ENCODE assay signal across 8 cellular contexts in the genomic region with DNA sequence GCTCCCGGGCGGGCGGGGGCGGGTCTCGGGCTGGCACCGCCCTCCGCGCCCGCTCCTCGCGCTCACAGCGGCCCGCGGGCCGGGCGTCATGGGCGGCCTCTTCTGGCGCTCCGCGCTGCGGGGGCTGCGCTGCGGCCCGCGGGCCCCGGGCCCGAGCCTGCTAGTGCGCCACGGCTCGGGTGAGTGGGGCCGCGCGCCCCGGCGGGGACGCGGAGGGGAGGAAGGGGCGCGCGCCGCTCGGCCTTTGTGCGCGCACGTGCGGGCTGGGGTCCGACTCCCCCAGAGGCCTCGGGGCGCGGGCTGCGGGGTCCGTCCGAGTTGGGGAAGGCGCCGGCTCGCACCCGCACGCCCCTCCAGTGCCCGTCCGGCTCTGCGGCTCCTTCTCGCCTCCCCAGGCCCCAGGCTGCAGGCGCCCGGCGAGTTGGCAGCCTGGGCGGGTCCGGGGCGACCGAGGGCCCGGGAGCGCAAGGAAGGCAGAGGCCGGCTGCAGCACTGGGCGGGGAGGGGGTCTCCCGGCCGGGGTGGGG. TPM values are rescaled to one million over a fixed set of nuclear protein-coding genes. Genes with fewer than 3 reads are reported as not detected.
DNase-seq lines count a peak whose midpoint lies in the region; ATAC-seq and TF ChIP-seq lines count a peak whose summit lies in the region.

A gene (plus strand): TSS at position 65 of the 527 bp plus-strand sequence. CDS start 24 bp downstream, at position 89.

- TF ChIP-seq CTCF in astrocyte of the cerebellum (IDR thresholded peaks at IDR 0.05; ENCODE audit: low read depth, low read length, missing control alignments), result no peak

- H3K9me3 ChIP-seq in MG63 (no peaks in the 10 kb centered on the region; the same call in 1 of the 2 replicates), iPS-15b (ENCODE audit: control insufficient read depth, insufficient read depth, low read length) (no peaks in the 10 kb centered on the region)

- peak; percentile 34 to 48 for DNase-seq in NCI-H2081 (lab: John Stamatoyannopoulos, UW)
- no peak for DNase-seq in NCI-H2081 treated with DMSO at 0.1 percent for 48 hours (lab: John Stamatoyannopoulos, UW)
- DNase-seq in MG63, result peak; percentile 52
- DNase-seq in astrocyte of the cerebellum (ENCODE audit: low read depth), result no peak
- no peak for DNase-seq in skeletal muscle cell (ENCODE audit: low read depth)
- DNase-seq in activated gamma-delta T cell treated with Interleukin-2 at 50 U/mL for 16 hours, result no peak

- ATAC-seq in GM21367 (IDR thresholded peaks at IDR 0.05; ENCODE audit: unreplicated experiment), result no peak

- peaks cover 26% of the 10 kb centered on the region for H3K36me3 ChIP-seq in MG63
- H3K36me3 ChIP-seq in iPS-15b (ENCODE audit: control insufficient read depth, insufficient read depth, low read length), result peaks cover 9% of the 10 kb centered on the region

- in situ Hi-C loops in astrocyte of the cerebellum (cut with HindIII; ENCODE audit: low sequenced_read_pairs), result no loop called here

- peaks cover 7% of the 10 kb centered on the region for H3K4me1 ChIP-seq in iPS-15b (ENCODE audit: control insufficient read depth, insufficient read depth, low read length)

- peak within 1 kb of the TSS; percentile 61 for H3K4me3 ChIP-seq in MG63
- peak within 1 kb of the TSS; percentile 53 for H3K4me3 ChIP-seq in astrocyte of the cerebellum (ENCODE audit: low read depth, low read length)
- H3K4me3 ChIP-seq in iPS-15b (ENCODE audit: low read depth, low read length), result peak within 1 kb of the TSS; percentile 50
- peak within 1 kb of the TSS; percentile 60 for H3K4me3 ChIP-seq in skeletal muscle cell (ENCODE audit: low read depth, low read length)

- H3K9ac ChIP-seq in iPS-15b (ENCODE audit: low read depth, low read length), result no peak within 1 kb of the TSS

- H3K27me3 ChIP-seq in MG63 (no peaks in the 10 kb centered on the region), iPS-15b (ENCODE audit: control insufficient read depth, insufficient read depth, low read length) (no peaks in the 10 kb centered on the region)

RNA-seq across cellular contexts. Expression of the gene that starts here (rescaled TPM):
- total RNA-seq in MG63 (2014; rRNA removed; shearing (Covaris generic); ENCODE audit: low replicate concordance), result 188 and 350 TPM in 2 replicates

Comparison
In these comparisons a context has a peak if more than half of its experiments do, and no peak if none do; other contexts are left out.
1. DNase-seq: peak in NCI-H2081 (2 of 2) and MG63 (single experiment); none in NCI-H2081 treated with DMSO at 0.1 percent for 48 hours (single experiment), astrocyte of the cerebellum (single experiment), skeletal muscle cell (single experiment) and activated gamma-delta T cell treated with Interleukin-2 at 50 U/mL for 16 hours (single experiment).
2. Peak in every context shown above with its lines, with median percentiles within 50 percentile points of each other: H3K4me3 ChIP-seq.